18 cellular contexts compared by ENCODE assay signal in the genomic region with DNA sequence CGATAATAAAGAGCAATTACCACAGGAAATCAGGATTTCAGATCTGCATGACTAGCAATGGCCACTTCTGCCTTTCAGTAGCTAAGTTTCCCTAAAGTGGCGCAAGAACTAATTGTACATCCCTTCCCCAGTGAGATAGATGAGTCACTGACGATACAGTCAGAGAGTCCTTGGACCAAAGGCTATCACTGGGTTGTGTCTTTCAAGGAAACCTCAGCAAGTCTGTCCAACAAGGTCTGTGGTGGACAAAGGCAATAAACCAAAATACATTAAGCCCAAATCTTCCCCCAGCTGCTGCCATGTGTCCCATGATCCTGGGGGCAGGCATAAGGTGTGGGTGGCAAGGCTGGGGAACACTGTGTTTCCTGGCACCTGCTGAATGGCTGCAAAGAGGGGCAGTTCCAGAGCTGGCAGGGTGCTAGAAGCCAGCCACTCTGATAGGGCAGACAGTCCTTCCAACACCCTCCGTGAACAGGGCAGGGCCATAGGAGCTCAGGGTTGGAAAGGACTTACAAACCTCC. TPM values are rescaled to one million over a fixed set of nuclear protein-coding genes. Genes with fewer than 3 reads are reported as not detected.
A peak's percentile ranks its signal among the peaks of the same experiment; 100 is the strongest.
DNase-seq lines count a peak whose midpoint lies in the region; ATAC-seq and TF ChIP-seq lines count a peak whose summit lies in the region.
"Had no signal": no experiment of that assay in that cellular context is flagged by ENCODE, and none has a peak within 500 bp of the region (broad histone marks: within the 10 kb centered on the region; RNA-seq: fewer than 3 reads in every experiment).

No MANE protein-coding gene starts in this region.

- no peaks in the 10 kb centered on the region for H3K9me3 Mint-ChIP-seq in chondrocyte (ENCODE audit: low read depth)
- H3K9me3 Mint-ChIP-seq: mesothelial cell of epicardium had no signal

- H3K4me3 ChIP-seq in right cardiac atrium (ENCODE audit: low read length): no peak overlapping the region
- H3K4me3 ChIP-seq: cardiac muscle cell had no signal

- DNase-seq in AG08396 (ENCODE audit: low spot score): peak; percentile 71
- DNase-seq in LHCN-M2 (ENCODE audit: low read depth): peak; percentile 87
- DNase-seq in right cardiac atrium: peak in 1 of 3 donors; percentile 71
- DNase-seq in chondrocyte (ENCODE audit: low spot score): no peak
- DNase-seq in germinal center (ENCODE audit: low spot score): no peak
- no peak for DNase-seq in sciatic nerve (ENCODE audit: low spot score)
- no peak for DNase-seq in NCI-H774 (lab: John Stamatoyannopoulos, UW)
- DNase-seq: activated T-cell treated with anti-CD3 and anti-CD28 coated beads, Interleukin-2, amount 50 U/mL, for 1 hour; NCI-H526; stimulated activated CD4-positive, alpha-beta T cell treated with anti-CD3 and anti-CD28 coated beads, Interleukin-12 subunit alpha, Interleukin-12 subunit beta, amount 100 ng/mL, for 4 hours; stimulated activated naive CD4-positive, alpha-beta T cell treated with Interleukin-2 at 50 U/mL for 16 hours; T1000 had no signal

- TF ChIP-seq CTCF in chondrocyte (IDR thresholded peaks at IDR 0.05): no peak

- peak overlapping the region; percentile 96 for H3K27ac ChIP-seq in angular gyrus (ENCODE audit: low read depth, low read length)
- H3K27ac ChIP-seq in right cardiac atrium (ENCODE audit: low read length): peak overlapping the region; percentile 85
- H3K27ac ChIP-seq: cardiac muscle cell, KMS-11 had no signal

- ATAC-seq in right cardiac atrium (peak; percentile 25 to 71), sciatic nerve (no peak)

- no peak overlapping the region for H3K4me3 Mint-ChIP-seq in chondrocyte (ENCODE audit: unreplicated experiment)
- H3K4me3 Mint-ChIP-seq: mesothelial cell of epicardium had no signal

- H3K4me1 ChIP-seq in right cardiac atrium (ENCODE audit: control insufficient read depth, insufficient read depth, low read length): peaks cover 24% of the 10 kb centered on the region

- no peaks in the 10 kb centered on the region for H3K27me3 ChIP-seq in right cardiac atrium (ENCODE audit: control insufficient read depth, insufficient read depth)

- H3K27me3 Mint-ChIP-seq in chondrocyte (ENCODE audit: low read depth): peaks cover 1% of the 10 kb centered on the region

- H3K36me3 Mint-ChIP-seq in chondrocyte (ENCODE audit: low read depth): no peaks in the 10 kb centered on the region
- H3K36me3 Mint-ChIP-seq: mesothelial cell of epicardium had no signal

- WGBS in right cardiac atrium: 77% methylated on average over 4 of the region's 4 CpGs

- H3K4me1 Mint-ChIP-seq in chondrocyte (ENCODE audit: low read depth): peaks cover 31% of the 10 kb centered on the region

- no peak overlapping the region for H3K27ac Mint-ChIP-seq in chondrocyte (ENCODE audit: unreplicated experiment)
- H3K27ac Mint-ChIP-seq: mesothelial cell of epicardium had no signal

- no peaks in the 10 kb centered on the region for H3K9me3 ChIP-seq in right cardiac atrium (ENCODE audit: control insufficient read depth, low read length)

- intact Hi-C loops in right cardiac atrium (cut with DNase I) (no loop called here), sciatic nerve (cut with DNase I) (loop anchor here (5.0 kb wide), 1 partner anchor 47 kb away; no protein-coding TSS in a partner anchor)

RNA-seq across cellular contexts. Expression of a gene that starts 20.5 kb away (rescaled TPM):
- total RNA-seq in LHCN-M2 (2014; rRNA removed) (56.2 and 58.2 TPM in 2 replicates), right cardiac atrium (10 to 100 TPM; 11.5 to 26.5 (median 23.5) TPM), chondrocyte (26.7 to 31.4 TPM (median 30.2 TPM) in 3 replicates), sciatic nerve (39.2 TPM)
- polyA plus RNA-seq in LHCN-M2 (2012): 8.8 TPM
- 8.5 TPM for polyA plus RNA-seq in right cardiac atrium

RNA-seq across cellular contexts. Expression of a gene that starts 46.8 kb away (rescaled TPM):
- not detected in 2 replicates for total RNA-seq in LHCN-M2 (2014; rRNA removed)
- polyA plus RNA-seq in LHCN-M2 (2012): not detected
- under 1 TPM in 3 of 4 donors, not detected in 1; 0.06 to 0.23 (median 0.08) TPM for total RNA-seq in right cardiac atrium
- 0.02 TPM for polyA plus RNA-seq in right cardiac atrium
- 0.08 to 0.10 TPM in 2 of 3 replicates, not detected in the other for total RNA-seq in chondrocyte
- total RNA-seq in sciatic nerve: 0.27 TPM
- total RNA-seq: glomerular endothelial cell had no signal
- polyA plus RNA-seq: BJ, cardiac muscle cell had no signal

Comparison
In these comparisons a context has a peak if more than half of its experiments do, and no peak if none do; other contexts are left out.
1. DNase-seq: peak in AG08396 (single experiment) and LHCN-M2 (single experiment); none in chondrocyte (single experiment), germinal center (single experiment), sciatic nerve (single experiment) and NCI-H774 (single experiment).